8 cellular contexts compared by ENCODE assay signal in the genomic region with DNA sequence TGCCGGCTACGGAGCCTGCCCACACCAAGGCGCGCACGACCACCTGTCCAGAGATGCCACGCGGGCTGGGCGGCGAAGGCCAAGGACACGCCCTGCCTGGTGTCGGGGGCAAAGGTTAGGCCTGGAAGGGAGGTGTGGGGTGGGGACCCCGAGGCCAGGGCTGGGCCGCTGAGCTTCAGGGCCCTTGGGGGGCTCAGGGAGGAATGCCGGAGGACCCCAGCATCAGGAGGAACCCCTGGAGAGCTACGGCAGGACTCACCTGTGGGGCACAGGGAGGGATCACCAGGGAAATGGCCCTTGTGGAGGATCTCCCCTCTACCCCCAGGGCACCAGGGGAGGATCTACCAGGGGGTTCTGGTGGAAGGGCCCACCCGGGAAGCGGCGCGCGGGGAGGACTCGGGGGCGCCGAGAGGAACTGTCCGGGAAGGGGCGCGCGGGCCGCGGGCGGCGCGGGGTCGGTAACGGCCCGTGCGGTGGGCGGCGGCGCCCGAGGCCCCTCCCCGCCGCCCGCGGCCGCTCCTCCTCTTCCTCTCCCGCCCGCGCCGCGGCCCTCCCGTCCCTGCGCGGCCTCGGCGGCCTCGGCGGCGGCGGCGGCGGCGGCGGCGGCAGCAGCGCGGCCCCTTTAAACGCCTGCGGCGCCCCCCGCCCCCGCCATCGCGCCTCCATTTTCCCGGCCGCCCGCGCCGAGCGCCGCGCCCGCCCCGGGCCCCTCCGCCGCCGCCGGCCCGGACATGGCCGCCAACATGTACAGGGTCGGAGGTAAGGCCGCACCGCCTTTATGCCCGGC. TPM values are rescaled to one million over a fixed set of nuclear protein-coding genes. Genes with fewer than 3 reads are reported as not detected.
A peak's percentile ranks its signal among the peaks of the same experiment; 100 is the strongest.
DNase-seq lines count a peak whose midpoint lies in the region; ATAC-seq and TF ChIP-seq lines count a peak whose summit lies in the region.

Gene MTA1 (plus strand): TSS at position 523 of the 787 bp plus-strand sequence. CDS start 209 bp downstream, at position 732.

- no peaks in the 10 kb centered on the region for H3K27me3 Mint-ChIP-seq in CD8-positive, alpha-beta T cell (ENCODE audit: low read depth)
- no peaks in the 10 kb centered on the region for H3K27me3 Mint-ChIP-seq in naive thymus-derived CD4-positive, alpha-beta T cell

- H3K4me3 Mint-ChIP-seq in CD8-positive, alpha-beta T cell = peak within 1 kb of the TSS; percentile 84
- peak within 1 kb of the TSS; percentile 69 to 93 (median 85) for H3K4me3 Mint-ChIP-seq in naive thymus-derived CD4-positive, alpha-beta T cell

- no peak for TF ChIP-seq POLR2A in esophagus muscularis mucosa (IDR thresholded peaks at IDR 0.05; ENCODE audit: low read depth)
- peak in 1 of 2 donors; percentile 51 for TF ChIP-seq POLR2A in thyroid gland (IDR thresholded peaks at IDR 0.05)

- no peaks in the 10 kb centered on the region for H3K36me3 ChIP-seq in CD8-positive, alpha-beta T cell (ENCODE audit: insufficient read depth, low read length)
- H3K36me3 ChIP-seq in esophagus muscularis mucosa (peaks cover 0 to 5% (median 0%) of the 10 kb centered on the region in 4 donors), thyroid gland (no peaks in the 10 kb centered on the region)
- no peaks in the 10 kb centered on the region for H3K36me3 ChIP-seq in naive thymus-derived CD4-positive, alpha-beta T cell (ENCODE audit: control insufficient read depth in 2 of 3, insufficient read depth in 3 of 3, low read length in 3 of 3)

- CTCF ChIA-PET in CD8-positive, alpha-beta T cell (lab: Charles Lee) = interaction anchor here (1.0 to 1.7 kb wide), 2 partner anchors 49 to 70 kb away, joined by 4 read pairs; no protein-coding TSS in a partner anchor
- CTCF ChIA-PET in naive thymus-derived CD4-positive, alpha-beta T cell (lab: Charles Lee) = no interaction called here

- peak; percentile 59 for ATAC-seq in CD8-positive, alpha-beta T cell
- peak; percentile 67 for ATAC-seq in naive thymus-derived CD4-positive, alpha-beta T cell
- ATAC-seq in GM18520 (IDR thresholded peaks at IDR 0.05; ENCODE audit: unreplicated experiment) = no peak

- intact Hi-C loops in CD8-positive, alpha-beta T cell (cut with DNase I, micrococcal nuclease) = loop anchor here (1.0 to 10.0 kb wide), 3 partner anchors 55 to 1495 kb away; partner anchors contain the start of genes CRIP2 (in 1 of the 2) and TDRD9 (in 1 of the 2)
- intact Hi-C loops in esophagus muscularis mucosa (cut with DNase I) = no loop called here
- intact Hi-C loops in naive thymus-derived CD4-positive, alpha-beta T cell (cut with micrococcal nuclease) = loop anchor here (1.0 to 10.0 kb wide), 4 partner anchors 21 to 117 kb away; partner anchors contain the start of genes BRF1 (in 1 of the 2), CRIP2 (in 1 of the 2), PACS2 (in 1 of the 2) and TEX22 (in 1 of the 2)
- intact Hi-C loops in thyroid gland (cut with DNase I) = no loop called here

- no peaks in the 10 kb centered on the region for H3K9me3 ChIP-seq in CD8-positive, alpha-beta T cell (ENCODE audit: low read length)
- no peaks in the 10 kb centered on the region for H3K9me3 ChIP-seq in esophagus muscularis mucosa
- H3K9me3 ChIP-seq in naive thymus-derived CD4-positive, alpha-beta T cell (ENCODE audit: control insufficient read depth in 2 of 3, low read length in 3 of 3) = no peaks in the 10 kb centered on the region
- no peaks in the 10 kb centered on the region for H3K9me3 ChIP-seq in thyroid gland

- H3K4me3 ChIP-seq in CD8-positive, alpha-beta T cell (ENCODE audit: low read depth, low read length) = peak within 1 kb of the TSS; percentile 59
- H3K4me3 ChIP-seq in esophagus muscularis mucosa = peak within 1 kb of the TSS; percentile 70 to 88 (median 74)
- peak within 1 kb of the TSS; percentile 65 for H3K4me3 ChIP-seq in naive thymus-derived CD4-positive, alpha-beta T cell (ENCODE audit: low read length)
- H3K4me3 ChIP-seq in thyroid gland (replicated peaks in 1 of 3) = peak within 1 kb of the TSS; percentile 47 to 77 (median 58)

- no peak for TF ChIP-seq CTCF in CD8-positive, alpha-beta T cell (IDR thresholded peaks at IDR 0.05)
- TF ChIP-seq CTCF in GM20000 (IDR thresholded peaks at IDR 0.05; ENCODE audit: extremely low read depth, missing control alignments) = no peak
- TF ChIP-seq CTCF in esophagus muscularis mucosa (IDR thresholded peaks at IDR 0.05) = no peak
- no peak for TF ChIP-seq CTCF in thyroid gland (IDR thresholded peaks at IDR 0.05)

- H3K27ac Mint-ChIP-seq in CD8-positive, alpha-beta T cell = peak within 1 kb of the TSS; percentile 52
- peak within 1 kb of the TSS; percentile 26 to 94 (median 80) for H3K27ac Mint-ChIP-seq in naive thymus-derived CD4-positive, alpha-beta T cell

- peaks cover 32% of the 10 kb centered on the region for H3K4me1 Mint-ChIP-seq in CD8-positive, alpha-beta T cell (ENCODE audit: low read depth)
- H3K4me1 Mint-ChIP-seq in naive thymus-derived CD4-positive, alpha-beta T cell = peaks cover 18 to 47% (median 29%) of the 10 kb centered on the region in 7 donors

- peaks cover 34% of the 10 kb centered on the region for H3K4me1 ChIP-seq in CD8-positive, alpha-beta T cell (ENCODE audit: insufficient read depth, low read length)
- H3K4me1 ChIP-seq in esophagus muscularis mucosa = peaks cover 41 to 55% (median 51%) of the 10 kb centered on the region in 4 donors
- peaks cover 17 to 23% of the 10 kb centered on the region in 2 donors for H3K4me1 ChIP-seq in naive thymus-derived CD4-positive, alpha-beta T cell (ENCODE audit: control insufficient read depth in 2 of 2, insufficient read depth in 2 of 2, low read length in 2 of 2)
- H3K4me1 ChIP-seq in thyroid gland = peaks cover 28 to 37% of the 10 kb centered on the region in 2 donors

- 7% methylated on average over 31 of the region's 93 CpGs for WGBS in esophagus muscularis mucosa
- WGBS in thyroid gland, 2 donors = 1 to 7% methylated on average over 10 to 21 of the region's 93 CpGs

- H3K27ac ChIP-seq in CD8-positive, alpha-beta T cell (ENCODE audit: low read depth, low read length) = peak within 1 kb of the TSS; percentile 27
- peak within 1 kb of the TSS; percentile 72 to 85 (median 80) for H3K27ac ChIP-seq in esophagus muscularis mucosa (replicated peaks in 1 of 4)
- peak within 1 kb of the TSS; percentile 71 for H3K27ac ChIP-seq in naive thymus-derived CD4-positive, alpha-beta T cell (ENCODE audit: low read depth, low read length)
- peak within 1 kb of the TSS; percentile 29 to 74 (median 70) for H3K27ac ChIP-seq in thyroid gland

- peak in 3 of 7 experiments; percentile 38 to 69 (median 47) for DNase-seq in CD8-positive, alpha-beta T cell
- DNase-seq in GM20000 (ENCODE audit: low spot score) = peak; percentile 96
- peak; percentile 4 for DNase-seq in NCI-H2227 treated with DMSO at 0.1 percent for 48 hours (lab: John Stamatoyannopoulos, UW)
- DNase-seq in activated T-cell treated with anti-CD3 and anti-CD28 coated beads for 48 hours (ENCODE audit: low read depth) = peak; percentile 52
- DNase-seq in esophagus muscularis mucosa (ENCODE audit: extremely low spot score) = no peak
- peak in 7 of 9 donors; percentile 28 to 73 (median 45) for DNase-seq in naive thymus-derived CD4-positive, alpha-beta T cell
- peak; percentile 43 to 48 for DNase-seq in thyroid gland

- peaks cover 5% of the 10 kb centered on the region for H3K36me3 Mint-ChIP-seq in CD8-positive, alpha-beta T cell
- H3K36me3 Mint-ChIP-seq in naive thymus-derived CD4-positive, alpha-beta T cell = peaks cover 0 to 3% (median 0%) of the 10 kb centered on the region in 5 donors

- POLR2A ChIA-PET in CD8-positive, alpha-beta T cell (lab: Charles Lee) = interaction anchor here (0.9 kb wide), 1 partner anchor 52 kb away, joined by 3 read pairs; no protein-coding TSS in a partner anchor
- POLR2A ChIA-PET in naive thymus-derived CD4-positive, alpha-beta T cell (lab: Charles Lee) = no interaction called here

- no peak for TF ChIP-seq EP300 in esophagus muscularis mucosa (IDR thresholded peaks at IDR 0.05)

- no peaks in the 10 kb centered on the region for H3K27me3 ChIP-seq in CD8-positive, alpha-beta T cell (ENCODE audit: insufficient read depth, low read length)
- H3K27me3 ChIP-seq in esophagus muscularis mucosa = no peaks in the 10 kb centered on the region
- H3K27me3 ChIP-seq in naive thymus-derived CD4-positive, alpha-beta T cell (ENCODE audit: control insufficient read depth in 2 of 2, insufficient read depth in 2 of 2, low read length in 2 of 2) = no peaks in the 10 kb centered on the region
- no peaks in the 10 kb centered on the region for H3K27me3 ChIP-seq in thyroid gland

- no peaks in the 10 kb centered on the region for H3K9me3 Mint-ChIP-seq in CD8-positive, alpha-beta T cell
- no peaks in the 10 kb centered on the region for H3K9me3 Mint-ChIP-seq in naive thymus-derived CD4-positive, alpha-beta T cell

RNA-seq across cellular contexts. Expression of gene MTA1, which starts in this region (rescaled TPM):
- total RNA-seq in CD8-positive, alpha-beta T cell = 10 to 100 TPM; 75.8 to 90.1 TPM
- total RNA-seq in esophagus muscularis mucosa = 10 to 100 TPM; 49.0 to 94.2 (median 67.9) TPM
- 100 to 1,000 TPM; 117 to 132 (median 125) TPM for total RNA-seq in naive thymus-derived CD4-positive, alpha-beta T cell
- 1 to 10 TPM; 2.8 to 5.2 TPM for polyA plus RNA-seq in naive thymus-derived CD4-positive, alpha-beta T cell
- total RNA-seq in thyroid gland = 100 to 1,000 TPM in 2 of 4 donors, 10 to 100 TPM in 2; 66.2 to 111 (median 90.0) TPM

Comparison
In these comparisons a context has a peak if more than half of its experiments do, and no peak if none do; other contexts are left out.
1. H3K27ac ChIP-seq: peak in every context shown above with its lines; median percentile 80 in esophagus muscularis mucosa; 71 in naive thymus-derived CD4-positive, alpha-beta T cell; 70 in thyroid gland; 27 in CD8-positive, alpha-beta T cell.
2. intact Hi-C loops: an anchor here in CD8-positive, alpha-beta T cell (1.0 to 10.0 kb wide) and naive thymus-derived CD4-positive, alpha-beta T cell (1.0 to 10.0 kb wide); none called in esophagus muscularis mucosa and thyroid gland.